1 cellular context compared by ENCODE assay signal in the genomic region with DNA sequence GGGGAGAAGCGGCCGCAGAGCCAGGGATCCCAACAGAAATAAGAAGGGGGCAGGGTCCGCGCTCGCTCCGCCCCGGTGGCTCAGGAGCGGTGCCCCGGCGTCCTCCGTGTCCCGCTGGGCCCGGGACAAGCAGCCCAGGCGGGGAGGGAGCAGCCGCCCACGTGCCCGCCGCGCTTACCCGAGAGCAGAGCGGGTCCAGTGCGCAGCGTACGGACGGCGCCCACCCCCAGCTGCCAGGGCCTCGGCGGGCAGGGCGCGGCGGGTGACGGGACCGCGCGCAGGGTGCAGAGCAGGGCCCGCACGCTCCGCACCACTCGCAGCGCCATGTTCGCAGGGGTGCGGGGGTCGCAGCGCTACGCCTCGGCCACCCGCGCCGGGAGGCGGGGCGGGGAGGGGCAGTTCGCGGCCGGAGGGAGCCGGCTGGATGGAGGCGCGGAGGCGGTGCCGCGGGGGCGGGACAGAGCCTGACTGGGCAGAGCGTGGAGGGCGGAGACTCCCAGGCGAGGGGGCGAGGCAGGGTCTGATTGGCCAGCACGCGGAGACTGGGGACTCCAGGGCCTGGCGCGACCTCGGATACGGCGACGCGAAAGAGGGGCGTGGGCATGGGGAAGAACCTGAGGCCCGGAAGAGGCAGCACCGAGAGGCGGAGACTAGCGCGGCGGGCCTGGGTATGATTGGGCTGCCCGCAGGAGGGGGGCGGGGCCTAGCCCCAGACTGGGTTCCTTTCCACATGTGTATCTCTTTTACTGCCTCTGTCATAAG.
TF ChIP-seq lines count a peak whose summit lies in the region.

A gene (minus strand): TSS at position 443 of the 762 bp plus-strand sequence. CDS start 117 bp downstream, at position 326.

TF ChIP-seq in K562, 482 proteins besides CTCF, POLR2A, EP300 and RAD21 (continued from another document and continues in another):
- TF ChIP-seq, protein P1, sequence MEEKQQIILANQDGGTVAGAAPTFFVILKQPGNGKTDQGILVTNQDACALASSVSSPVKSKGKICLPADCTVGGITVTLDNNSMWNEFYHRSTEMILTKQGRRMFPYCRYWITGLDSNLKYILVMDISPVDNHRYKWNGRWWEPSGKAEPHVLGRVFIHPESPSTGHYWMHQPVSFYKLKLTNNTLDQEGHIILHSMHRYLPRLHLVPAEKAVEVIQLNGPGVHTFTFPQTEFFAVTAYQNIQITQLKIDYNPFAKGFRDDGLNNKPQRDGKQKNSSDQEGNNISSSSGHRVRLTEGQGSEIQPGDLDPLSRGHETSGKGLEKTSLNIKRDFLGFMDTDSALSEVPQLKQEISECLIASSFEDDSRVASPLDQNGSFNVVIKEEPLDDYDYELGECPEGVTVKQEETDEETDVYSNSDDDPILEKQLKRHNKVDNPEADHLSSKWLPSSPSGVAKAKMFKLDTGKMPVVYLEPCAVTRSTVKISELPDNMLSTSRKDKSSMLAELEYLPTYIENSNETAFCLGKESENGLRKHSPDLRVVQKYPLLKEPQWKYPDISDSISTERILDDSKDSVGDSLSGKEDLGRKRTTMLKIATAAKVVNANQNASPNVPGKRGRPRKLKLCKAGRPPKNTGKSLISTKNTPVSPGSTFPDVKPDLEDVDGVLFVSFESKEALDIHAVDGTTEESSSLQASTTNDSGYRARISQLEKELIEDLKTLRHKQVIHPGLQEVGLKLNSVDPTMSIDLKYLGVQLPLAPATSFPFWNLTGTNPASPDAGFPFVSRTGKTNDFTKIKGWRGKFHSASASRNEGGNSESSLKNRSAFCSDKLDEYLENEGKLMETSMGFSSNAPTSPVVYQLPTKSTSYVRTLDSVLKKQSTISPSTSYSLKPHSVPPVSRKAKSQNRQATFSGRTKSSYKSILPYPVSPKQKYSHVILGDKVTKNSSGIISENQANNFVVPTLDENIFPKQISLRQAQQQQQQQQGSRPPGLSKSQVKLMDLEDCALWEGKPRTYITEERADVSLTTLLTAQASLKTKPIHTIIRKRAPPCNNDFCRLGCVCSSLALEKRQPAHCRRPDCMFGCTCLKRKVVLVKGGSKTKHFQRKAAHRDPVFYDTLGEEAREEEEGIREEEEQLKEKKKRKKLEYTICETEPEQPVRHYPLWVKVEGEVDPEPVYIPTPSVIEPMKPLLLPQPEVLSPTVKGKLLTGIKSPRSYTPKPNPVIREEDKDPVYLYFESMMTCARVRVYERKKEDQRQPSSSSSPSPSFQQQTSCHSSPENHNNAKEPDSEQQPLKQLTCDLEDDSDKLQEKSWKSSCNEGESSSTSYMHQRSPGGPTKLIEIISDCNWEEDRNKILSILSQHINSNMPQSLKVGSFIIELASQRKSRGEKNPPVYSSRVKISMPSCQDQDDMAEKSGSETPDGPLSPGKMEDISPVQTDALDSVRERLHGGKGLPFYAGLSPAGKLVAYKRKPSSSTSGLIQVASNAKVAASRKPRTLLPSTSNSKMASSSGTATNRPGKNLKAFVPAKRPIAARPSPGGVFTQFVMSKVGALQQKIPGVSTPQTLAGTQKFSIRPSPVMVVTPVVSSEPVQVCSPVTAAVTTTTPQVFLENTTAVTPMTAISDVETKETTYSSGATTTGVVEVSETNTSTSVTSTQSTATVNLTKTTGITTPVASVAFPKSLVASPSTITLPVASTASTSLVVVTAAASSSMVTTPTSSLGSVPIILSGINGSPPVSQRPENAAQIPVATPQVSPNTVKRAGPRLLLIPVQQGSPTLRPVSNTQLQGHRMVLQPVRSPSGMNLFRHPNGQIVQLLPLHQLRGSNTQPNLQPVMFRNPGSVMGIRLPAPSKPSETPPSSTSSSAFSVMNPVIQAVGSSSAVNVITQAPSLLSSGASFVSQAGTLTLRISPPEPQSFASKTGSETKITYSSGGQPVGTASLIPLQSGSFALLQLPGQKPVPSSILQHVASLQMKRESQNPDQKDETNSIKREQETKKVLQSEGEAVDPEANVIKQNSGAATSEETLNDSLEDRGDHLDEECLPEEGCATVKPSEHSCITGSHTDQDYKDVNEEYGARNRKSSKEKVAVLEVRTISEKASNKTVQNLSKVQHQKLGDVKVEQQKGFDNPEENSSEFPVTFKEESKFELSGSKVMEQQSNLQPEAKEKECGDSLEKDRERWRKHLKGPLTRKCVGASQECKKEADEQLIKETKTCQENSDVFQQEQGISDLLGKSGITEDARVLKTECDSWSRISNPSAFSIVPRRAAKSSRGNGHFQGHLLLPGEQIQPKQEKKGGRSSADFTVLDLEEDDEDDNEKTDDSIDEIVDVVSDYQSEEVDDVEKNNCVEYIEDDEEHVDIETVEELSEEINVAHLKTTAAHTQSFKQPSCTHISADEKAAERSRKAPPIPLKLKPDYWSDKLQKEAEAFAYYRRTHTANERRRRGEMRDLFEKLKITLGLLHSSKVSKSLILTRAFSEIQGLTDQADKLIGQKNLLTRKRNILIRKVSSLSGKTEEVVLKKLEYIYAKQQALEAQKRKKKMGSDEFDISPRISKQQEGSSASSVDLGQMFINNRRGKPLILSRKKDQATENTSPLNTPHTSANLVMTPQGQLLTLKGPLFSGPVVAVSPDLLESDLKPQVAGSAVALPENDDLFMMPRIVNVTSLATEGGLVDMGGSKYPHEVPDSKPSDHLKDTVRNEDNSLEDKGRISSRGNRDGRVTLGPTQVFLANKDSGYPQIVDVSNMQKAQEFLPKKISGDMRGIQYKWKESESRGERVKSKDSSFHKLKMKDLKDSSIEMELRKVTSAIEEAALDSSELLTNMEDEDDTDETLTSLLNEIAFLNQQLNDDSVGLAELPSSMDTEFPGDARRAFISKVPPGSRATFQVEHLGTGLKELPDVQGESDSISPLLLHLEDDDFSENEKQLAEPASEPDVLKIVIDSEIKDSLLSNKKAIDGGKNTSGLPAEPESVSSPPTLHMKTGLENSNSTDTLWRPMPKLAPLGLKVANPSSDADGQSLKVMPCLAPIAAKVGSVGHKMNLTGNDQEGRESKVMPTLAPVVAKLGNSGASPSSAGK (IDR thresholded peaks at IDR 0.05): peak; percentile 75; the same call in 1 of the 2 replicates
- TF ChIP-seq POLR2AphosphoS5 (IDR thresholded peaks at IDR 0.05; ENCODE audit: control insufficient read depth, insufficient read depth, low read depth, low read length) (0 out of 2 replicates have a peak, but pooled peaks have one; percentile 44), EGR1 (conservative IDR thresholded peaks at IDR 0.05) (peak; percentile 96), SOX6 (IDR thresholded peaks at IDR 0.05) (no peak), KLF1 (tag; IDR thresholded peaks at IDR 0.05) (peak; percentile 82), JUN (IDR thresholded peaks at IDR 0.05; ENCODE audit: borderline replicate concordance, low read depth, low read length) (no peak), JUN (CRISPR knock-in tag; IDR thresholded peaks at IDR 0.05; ENCODE audit: borderline replicate concordance) (peak; percentile 50; the same call in 1 of the 2 replicates), ZNF431 (CRISPR knock-in tag; IDR thresholded peaks at IDR 0.05) (peak; percentile 74), RBFOX2 (IDR thresholded peaks at IDR 0.05; ENCODE audit: low read depth, low read length) (peak; percentile 88), NCOA4 (IDR thresholded peaks at IDR 0.05; ENCODE audit: partially characterized antibody) (no peak), SMAD4 (CRISPR knock-in tag; conservative IDR thresholded peaks at IDR 0.05) (peak; percentile 20; the same call in 1 of the 2 replicates), FOS (IDR thresholded peaks at IDR 0.05; ENCODE audit: extremely low read depth, insufficient read length) (peak; percentile 59), RBM34 (IDR thresholded peaks at IDR 0.05; ENCODE audit: borderline replicate concordance, insufficient read depth, low read length) (0 out of 2 replicates have a peak, but pooled peaks have one; percentile 73), MCM5 (IDR thresholded peaks at IDR 0.05; ENCODE audit: low read depth) (no peak), RFX5 (IDR thresholded peaks at IDR 0.05; ENCODE audit: low read depth, low read length) (no peak), TAF1 (IDR thresholded peaks at IDR 0.05; ENCODE audit: control insufficient read depth, extremely low read depth, insufficient read depth, low read length, severe bottlenecking) (peak; percentile 53), DPF2 (IDR thresholded peaks at IDR 0.05) (no peak), CCNT2 (IDR thresholded peaks at IDR 0.05; ENCODE audit: borderline replicate concordance, extremely low read depth, insufficient read length, low read depth, low read length) (peak; percentile 69), ZNF583 (CRISPR knock-in tag; IDR thresholded peaks at IDR 0.05) (peak; percentile 64; the same call in 1 of the 2 replicates), ZBTB17 (CRISPR knock-in tag; IDR thresholded peaks at IDR 0.05) (peak; percentile 67; the same call in 1 of the 2 replicates), RB1 (IDR thresholded peaks at IDR 0.05; ENCODE audit: low read depth) (peak; percentile 69)
- TF ChIP-seq, protein P2, sequence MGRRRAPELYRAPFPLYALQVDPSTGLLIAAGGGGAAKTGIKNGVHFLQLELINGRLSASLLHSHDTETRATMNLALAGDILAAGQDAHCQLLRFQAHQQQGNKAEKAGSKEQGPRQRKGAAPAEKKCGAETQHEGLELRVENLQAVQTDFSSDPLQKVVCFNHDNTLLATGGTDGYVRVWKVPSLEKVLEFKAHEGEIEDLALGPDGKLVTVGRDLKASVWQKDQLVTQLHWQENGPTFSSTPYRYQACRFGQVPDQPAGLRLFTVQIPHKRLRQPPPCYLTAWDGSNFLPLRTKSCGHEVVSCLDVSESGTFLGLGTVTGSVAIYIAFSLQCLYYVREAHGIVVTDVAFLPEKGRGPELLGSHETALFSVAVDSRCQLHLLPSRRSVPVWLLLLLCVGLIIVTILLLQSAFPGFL (CRISPR knock-in tag; IDR thresholded peaks at IDR 0.05): 0 out of 2 replicates have a peak, but pooled peaks have one; percentile 68
- TF ChIP-seq, protein P3, sequence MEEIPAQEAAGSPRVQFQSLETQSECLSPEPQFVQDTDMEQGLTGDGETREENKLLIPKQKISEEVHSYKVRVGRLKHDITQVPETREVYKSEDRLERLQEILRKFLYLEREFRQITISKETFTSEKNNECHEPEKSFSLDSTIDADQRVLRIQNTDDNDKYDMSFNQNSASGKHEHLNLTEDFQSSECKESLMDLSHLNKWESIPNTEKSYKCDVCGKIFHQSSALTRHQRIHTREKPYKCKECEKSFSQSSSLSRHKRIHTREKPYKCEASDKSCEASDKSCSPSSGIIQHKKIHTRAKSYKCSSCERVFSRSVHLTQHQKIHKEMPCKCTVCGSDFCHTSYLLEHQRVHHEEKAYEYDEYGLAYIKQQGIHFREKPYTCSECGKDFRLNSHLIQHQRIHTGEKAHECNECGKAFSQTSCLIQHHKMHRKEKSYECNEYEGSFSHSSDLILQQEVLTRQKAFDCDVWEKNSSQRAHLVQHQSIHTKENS (CRISPR knock-in tag; IDR thresholded peaks at IDR 0.05): no peak
- TF ChIP-seq, protein P4, sequence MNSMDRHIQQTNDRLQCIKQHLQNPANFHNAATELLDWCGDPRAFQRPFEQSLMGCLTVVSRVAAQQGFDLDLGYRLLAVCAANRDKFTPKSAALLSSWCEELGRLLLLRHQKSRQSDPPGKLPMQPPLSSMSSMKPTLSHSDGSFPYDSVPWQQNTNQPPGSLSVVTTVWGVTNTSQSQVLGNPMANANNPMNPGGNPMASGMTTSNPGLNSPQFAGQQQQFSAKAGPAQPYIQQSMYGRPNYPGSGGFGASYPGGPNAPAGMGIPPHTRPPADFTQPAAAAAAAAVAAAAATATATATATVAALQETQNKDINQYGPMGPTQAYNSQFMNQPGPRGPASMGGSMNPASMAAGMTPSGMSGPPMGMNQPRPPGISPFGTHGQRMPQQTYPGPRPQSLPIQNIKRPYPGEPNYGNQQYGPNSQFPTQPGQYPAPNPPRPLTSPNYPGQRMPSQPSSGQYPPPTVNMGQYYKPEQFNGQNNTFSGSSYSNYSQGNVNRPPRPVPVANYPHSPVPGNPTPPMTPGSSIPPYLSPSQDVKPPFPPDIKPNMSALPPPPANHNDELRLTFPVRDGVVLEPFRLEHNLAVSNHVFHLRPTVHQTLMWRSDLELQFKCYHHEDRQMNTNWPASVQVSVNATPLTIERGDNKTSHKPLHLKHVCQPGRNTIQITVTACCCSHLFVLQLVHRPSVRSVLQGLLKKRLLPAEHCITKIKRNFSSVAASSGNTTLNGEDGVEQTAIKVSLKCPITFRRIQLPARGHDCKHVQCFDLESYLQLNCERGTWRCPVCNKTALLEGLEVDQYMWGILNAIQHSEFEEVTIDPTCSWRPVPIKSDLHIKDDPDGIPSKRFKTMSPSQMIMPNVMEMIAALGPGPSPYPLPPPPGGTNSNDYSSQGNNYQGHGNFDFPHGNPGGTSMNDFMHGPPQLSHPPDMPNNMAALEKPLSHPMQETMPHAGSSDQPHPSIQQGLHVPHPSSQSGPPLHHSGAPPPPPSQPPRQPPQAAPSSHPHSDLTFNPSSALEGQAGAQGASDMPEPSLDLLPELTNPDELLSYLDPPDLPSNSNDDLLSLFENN (IDR thresholded peaks at IDR 0.05; ENCODE audit: low read depth in 2 of 2, low read length in 2 of 2): no peak
- TF ChIP-seq, protein P5, sequence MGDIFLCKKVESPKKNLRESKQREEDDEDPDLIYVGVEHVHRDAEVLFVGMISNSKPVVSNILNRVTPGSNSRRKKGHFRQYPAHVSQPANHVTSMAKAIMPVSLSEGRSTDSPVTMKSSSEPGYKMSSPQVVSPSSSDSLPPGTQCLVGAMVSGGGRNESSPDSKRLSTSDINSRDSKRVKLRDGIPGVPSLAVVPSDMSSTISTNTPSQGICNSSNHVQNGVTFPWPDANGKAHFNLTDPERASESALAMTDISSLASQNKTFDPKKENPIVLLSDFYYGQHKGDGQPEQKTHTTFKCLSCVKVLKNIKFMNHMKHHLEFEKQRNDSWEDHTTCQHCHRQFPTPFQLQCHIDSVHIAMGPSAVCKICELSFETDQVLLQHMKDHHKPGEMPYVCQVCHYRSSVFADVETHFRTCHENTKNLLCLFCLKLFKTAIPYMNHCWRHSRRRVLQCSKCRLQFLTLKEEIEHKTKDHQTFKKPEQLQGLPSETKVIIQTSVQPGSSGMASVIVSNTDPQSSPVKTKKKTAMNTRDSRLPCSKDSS (IDR thresholded peaks at IDR 0.05; ENCODE audit: low read depth, partially characterized antibody): no peak
- TF ChIP-seq, protein P6, sequence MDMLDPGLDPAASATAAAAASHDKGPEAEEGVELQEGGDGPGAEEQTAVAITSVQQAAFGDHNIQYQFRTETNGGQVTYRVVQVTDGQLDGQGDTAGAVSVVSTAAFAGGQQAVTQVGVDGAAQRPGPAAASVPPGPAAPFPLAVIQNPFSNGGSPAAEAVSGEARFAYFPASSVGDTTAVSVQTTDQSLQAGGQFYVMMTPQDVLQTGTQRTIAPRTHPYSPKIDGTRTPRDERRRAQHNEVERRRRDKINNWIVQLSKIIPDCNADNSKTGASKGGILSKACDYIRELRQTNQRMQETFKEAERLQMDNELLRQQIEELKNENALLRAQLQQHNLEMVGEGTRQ (CRISPR knock-in tag; IDR thresholded peaks at IDR 0.05): peak; percentile 47
